Comparison of ENCODE assay signal across 31 cellular contexts in the genomic region with DNA sequence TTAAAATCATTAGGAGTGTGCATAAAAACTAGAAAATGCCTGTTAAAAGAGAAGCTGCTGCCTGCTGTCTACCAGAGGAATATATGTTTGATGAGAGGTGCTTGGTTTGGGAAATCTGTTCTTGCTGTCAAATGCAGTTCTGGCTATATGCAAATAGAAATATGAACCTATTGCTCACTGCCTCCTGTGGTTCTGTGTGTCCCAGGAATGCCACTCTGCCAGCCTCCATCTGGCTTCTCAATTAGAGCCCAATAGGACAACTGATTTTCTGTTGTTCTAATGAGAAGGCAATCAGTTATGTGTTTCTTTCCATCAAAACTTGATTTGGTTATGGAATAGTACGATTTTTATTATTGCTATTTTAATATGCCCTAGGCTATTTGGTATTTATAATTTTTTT.
DNase-seq lines count a peak whose midpoint lies in the region; TF ChIP-seq lines count a peak whose summit lies in the region.
"Had no signal": no experiment of that assay in that cellular context is flagged by ENCODE, and none has a peak within 500 bp of the region (broad histone marks: within the 10 kb centered on the region; RNA-seq: fewer than 3 reads in every experiment).

No MANE protein-coding gene starts in this region.

- DNase-seq in DMS 273 (lab: John Stamatoyannopoulos, UW; ENCODE audit: unreplicated experiment) (peak; percentile 89), NCI-H446 (lab: John Stamatoyannopoulos, UW) (peak; percentile 64 to 82), cerebellar cortex (ENCODE audit: low spot score) (peak; percentile 78), uterus (no peak), vagina (ENCODE audit: extremely low spot score in 2 of 2) (no peak)
- no peak for DNase-seq in activated CD8-positive, alpha-beta memory T cell treated with anti-CD3 and anti-CD28 coated beads, Interleukin-2, amount 50 U/mL, for 48 hours
- DNase-seq: activated CD4-positive, alpha-beta T cell treated with anti-CD3 and anti-CD28 coated beads for 1 hour; activated CD8-positive, alpha-beta T cell treated with anti-CD3 and anti-CD28 coated beads for 36 hours; activated effector memory CD4-positive, alpha-beta T cell treated with Interleukin-2 at 50 U/mL for 16 hours; anterior cingulate cortex; DMS153; effector CD8-positive, alpha-beta T cell; H9; hippocampal formation; immature natural killer cell; left cardiac atrium; natural killer cell; NCI-H1105; NCI-H226; occipital lobe; Peyer's patch; SHP77; sigmoid colon; stimulated activated CD4-positive, alpha-beta T cell treated with anti-CD3 and anti-CD28 coated beads, Interleukin-4, amount 100 ng/mL, for 1 hour; stomach had no signal

- H3K36me3 ChIP-seq in uterus (no peaks in the 10 kb centered on the region), vagina (no peaks in the 10 kb centered on the region)
- H3K36me3 ChIP-seq: BLaER1, Peyer's patch, sigmoid colon, stomach had no signal

- H3K4me1 ChIP-seq in uterus (no peaks in the 10 kb centered on the region), vagina (no peaks in the 10 kb centered on the region)
- H3K4me1 ChIP-seq: BLaER1, Peyer's patch, sigmoid colon, stomach had no signal

- TF ChIP-seq POLR2A in uterus (IDR thresholded peaks at IDR 0.05) (no peak), vagina (IDR thresholded peaks at IDR 0.05) (no peak)

- H3K4me3 ChIP-seq in uterus = no peak overlapping the region
- H3K4me3 ChIP-seq in vagina = no peak overlapping the region
- H3K4me3 ChIP-seq: BLaER1, coronary artery, K562, lung, Peyer's patch, sigmoid colon, stomach had no signal

- no peaks in the 10 kb centered on the region for H3K27me3 ChIP-seq in uterus
- no peaks in the 10 kb centered on the region for H3K27me3 ChIP-seq in vagina
- H3K27me3 ChIP-seq: BLaER1, Peyer's patch, sigmoid colon, stomach had no signal

- no peak for TF ChIP-seq RAD21 in Ishikawa (IDR thresholded peaks at IDR 0.05; ENCODE audit: low read depth)

- TF ChIP-seq CTCF in uterus (IDR thresholded peaks at IDR 0.05) (no peak), vagina (IDR thresholded peaks at IDR 0.05) (no peak)

- no peak for TF ChIP-seq EP300 in Ishikawa (IDR thresholded peaks at IDR 0.05; ENCODE audit: borderline replicate concordance)

- no peaks in the 10 kb centered on the region for H3K9me3 ChIP-seq in uterus
- H3K9me3 ChIP-seq in vagina = no peaks in the 10 kb centered on the region
- H3K9me3 ChIP-seq: BLaER1, Peyer's patch, sigmoid colon, stomach had no signal

- H3K27ac ChIP-seq in uterus (no peak overlapping the region), vagina (no peak overlapping the region)
- H3K27ac ChIP-seq: BLaER1, coronary artery, epithelial cell of prostate, Peyer's patch, sigmoid colon, stomach had no signal

- intact Hi-C loops in uterus (cut with DNase I; ENCODE audit: low total_unique reads) = no loop called here
- intact Hi-C loops in vagina (cut with DNase I) = no loop called here

TF ChIP-seq in Ishikawa, 13 proteins besides CTCF, POLR2A, EP300 and RAD21:
- TF ChIP-seq YY1 (IDR thresholded peaks at IDR 0.05; ENCODE audit: low read depth) = no peak
- TF ChIP-seq USF1 (IDR thresholded peaks at IDR 0.05) = no peak
- TF ChIP-seq MAX (IDR thresholded peaks at IDR 0.05) = no peak
- TF ChIP-seq TAF1 (IDR thresholded peaks at IDR 0.05; ENCODE audit: low read depth) = no peak
- TF ChIP-seq TEAD4 (IDR thresholded peaks at IDR 0.05) = peak; percentile 75

Comparison
In these comparisons a context has a peak if more than half of its experiments do, and no peak if none do; other contexts are left out.
1. DNase-seq: peak in DMS 273 (single experiment), NCI-H446 (2 of 2) and cerebellar cortex (single experiment); none in uterus (0 of 2), activated CD8-positive, alpha-beta memory T cell treated with anti-CD3 and anti-CD28 coated beads, Interleukin-2, amount 50 U/mL, for 48 hours (single experiment) and vagina (0 of 2).